ENCODE assay signal across 15 cellular contexts in the genomic region with DNA sequence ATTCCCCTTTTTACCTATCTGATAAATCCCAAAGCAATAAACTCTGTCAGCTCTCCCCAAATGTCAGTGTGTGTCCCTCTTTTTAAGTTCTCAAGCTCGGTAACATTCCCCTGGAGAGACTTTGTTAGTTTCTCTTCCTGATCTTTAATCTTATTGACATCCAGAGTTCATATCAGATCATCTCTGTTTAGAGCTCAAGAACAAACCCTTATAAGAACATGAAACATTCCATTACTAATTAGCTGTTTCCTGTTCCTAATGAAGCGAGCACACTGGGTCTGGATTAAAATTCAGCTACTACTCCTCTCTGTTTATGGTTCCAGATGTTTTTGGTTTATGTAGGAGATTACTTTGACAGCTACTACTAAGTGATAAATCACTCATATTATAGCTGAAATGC.
DNase-seq lines count a peak whose midpoint lies in the region; ATAC-seq, FAIRE-seq and TF ChIP-seq lines count a peak whose summit lies in the region.
"Had no signal": no experiment of that assay in that cellular context is flagged by ENCODE, and none has a peak within 500 bp of the region (broad histone marks: within the 10 kb centered on the region; RNA-seq: fewer than 3 reads in every experiment).

No MANE protein-coding gene starts in this region.

- no peak for FAIRE-seq in urothelium cell line (lab: Jason Lieb, UNC)

- peaks cover 4% of the 10 kb centered on the region for H3K4me1 ChIP-seq in endodermal cell (ENCODE audit: control insufficient read depth, insufficient read depth, low read length)
- H3K4me1 ChIP-seq: BLaER1 treated with 17β-estradiol and CSF1 and Interleukin-3, amounts not matched to agents 10 nM and 100 nM had no signal

- H3K27ac ChIP-seq in 22Rv1: peak overlapping the region; percentile 71
- no peak overlapping the region for H3K27ac ChIP-seq in endodermal cell (ENCODE audit: low read depth, low read length)
- H3K27ac ChIP-seq: BLaER1 treated with 17β-estradiol and CSF1 and Interleukin-3, amounts not matched to agents 10 nM and 100 nM had no signal

- peaks cover 13% of the 10 kb centered on the region for H3K9me3 Mint-ChIP-seq in endodermal cell
- H3K9me3 Mint-ChIP-seq in nephron: peaks cover 2% of the 10 kb centered on the region

- H3K36me3 Mint-ChIP-seq in endodermal cell (ENCODE audit: low read depth) (no peaks in the 10 kb centered on the region), nephron (ENCODE audit: low read depth) (peaks cover 7% of the 10 kb centered on the region)
- H3K36me3 Mint-ChIP-seq: CD4-positive, CD25-positive, alpha-beta regulatory T cell; IgD-negative memory B cell had no signal

- H3K4me3 ChIP-seq in endodermal cell (ENCODE audit: low read length): peak overlapping the region; percentile 41
- H3K4me3 ChIP-seq: BLaER1 treated with 17β-estradiol and CSF1 and Interleukin-3, amounts not matched to agents 10 nM and 100 nM had no signal

- H3K9ac ChIP-seq in endodermal cell (ENCODE audit: extremely low read depth, low read length, poor library complexity, severe bottlenecking): no peak overlapping the region
- H3K9ac ChIP-seq: BLaER1 treated with 17β-estradiol and CSF1 and Interleukin-3, amounts not matched to agents 10 nM and 100 nM had no signal

- H3K9me3 ChIP-seq in endodermal cell (ENCODE audit: control insufficient read depth, low read length): no peaks in the 10 kb centered on the region

- H3K4me1 Mint-ChIP-seq in endodermal cell (peaks cover 16% of the 10 kb centered on the region), nephron (peaks cover 6% of the 10 kb centered on the region)
- H3K4me1 Mint-ChIP-seq: CD4-positive, CD25-positive, alpha-beta regulatory T cell; IgD-negative memory B cell had no signal

- ATAC-seq in GM18511 (IDR thresholded peaks at IDR 0.05; ENCODE audit: unreplicated experiment): no peak

- H3K27ac Mint-ChIP-seq in endodermal cell: peak overlapping the region; percentile 79
- peak overlapping the region; percentile 29 to 72 (median 71) for H3K27ac Mint-ChIP-seq in nephron
- H3K27ac Mint-ChIP-seq: CD4-positive, CD25-positive, alpha-beta regulatory T cell; IgD-negative memory B cell had no signal

- DNase-seq in MV-4-11 (lab: John Stamatoyannopoulos, UW): peak; percentile 0
- DNase-seq in endodermal cell: no peak
- no peak for DNase-seq in urothelium cell line (ENCODE audit: low spot score)
- no peak for DNase-seq in NCI-H446 (lab: John Stamatoyannopoulos, UW)
- DNase-seq: 8988T; ACHN; Calu3; CD4-positive, CD25-positive, alpha-beta regulatory T cell; DMS 273 treated with DMSO at 0.1 percent for 48 hours; H7 had no signal

- H3K4me3 Mint-ChIP-seq in endodermal cell: no peak overlapping the region
- no peak overlapping the region for H3K4me3 Mint-ChIP-seq in nephron
- H3K4me3 Mint-ChIP-seq: CD4-positive, CD25-positive, alpha-beta regulatory T cell; IgD-negative memory B cell had no signal

- TF ChIP-seq CTCF in 22Rv1 (IDR thresholded peaks at IDR 0.05) (no peak), endodermal cell (conservative IDR thresholded peaks at IDR 0.05) (no peak), nephron (IDR thresholded peaks at IDR 0.05; ENCODE audit: unreplicated experiment in 3 of 3) (no peak)

- WGBS in endodermal cell (ENCODE audit: insufficient coverage in 1 of 2, insufficient read length in 1 of 2), 2 experiments: 56 to 100% methylated on average over 1 of the region's 2 CpGs

- H3K27me3 Mint-ChIP-seq in endodermal cell (ENCODE audit: insufficient read depth) (no peaks in the 10 kb centered on the region), nephron (ENCODE audit: low read depth) (no peaks in the 10 kb centered on the region)
- H3K27me3 Mint-ChIP-seq: CD4-positive, CD25-positive, alpha-beta regulatory T cell; IgD-negative memory B cell had no signal

- no peaks in the 10 kb centered on the region for H3K27me3 ChIP-seq in endodermal cell (ENCODE audit: control insufficient read depth, insufficient read depth, low read length, poor library complexity, severe bottlenecking)

- no peaks in the 10 kb centered on the region for H3K36me3 ChIP-seq in endodermal cell (ENCODE audit: control insufficient read depth, insufficient read depth, low read length)
- H3K36me3 ChIP-seq: BLaER1 treated with 17β-estradiol and CSF1 and Interleukin-3, amounts not matched to agents 10 nM and 100 nM had no signal
